ENCODE assay signal across 1 cellular context in genomic region chr7:47720141-47720906, GRCh38.
TF ChIP-seq lines count a peak whose summit lies in the region.

No MANE protein-coding gene starts in this region.

TF ChIP-seq in GM23338, 12 proteins besides CTCF, POLR2A, EP300 and RAD21 (continued from another document):
- no peak for TF ChIP-seq STAT1 (IDR thresholded peaks at IDR 0.05; ENCODE audit: unreplicated experiment)
